ENCODE assay signal across 1 cellular context in genomic region chr17:79732804-79733691, GRCh38.
TF ChIP-seq lines count a peak whose summit lies in the region.

No MANE protein-coding gene starts in this region.

TF ChIP-seq in HepG2, 621 proteins besides CTCF, POLR2A, EP300 and RAD21 (continued from another document and continues in another):
- peak; percentile 46; the same call in 1 of the 2 replicates for TF ChIP-seq ZBED4 (CRISPR knock-in tag; IDR thresholded peaks at IDR 0.05; ENCODE audit: borderline replicate concordance)
- TF ChIP-seq BORCS8-MEF2B (CRISPR knock-in tag; IDR thresholded peaks at IDR 0.05): peak; percentile 58
- no peak for TF ChIP-seq HINFP (CRISPR knock-in tag; IDR thresholded peaks at IDR 0.05; ENCODE audit: low read depth)
- peak; percentile 58; the same call in 1 of the 2 replicates for TF ChIP-seq SOX5 (CRISPR knock-in tag; IDR thresholded peaks at IDR 0.05; ENCODE audit: borderline replicate concordance)
- no peak for TF ChIP-seq ZNF431 (CRISPR knock-in tag; IDR thresholded peaks at IDR 0.05; ENCODE audit: borderline replicate concordance, low read depth)
- no peak for TF ChIP-seq ONECUT2 (CRISPR knock-in tag; IDR thresholded peaks at IDR 0.05)
- TF ChIP-seq HDAC1 (CRISPR knock-in tag; IDR thresholded peaks at IDR 0.05): peak; percentile 74
- TF ChIP-seq HMG20A (CRISPR knock-in tag; IDR thresholded peaks at IDR 0.05; ENCODE audit: borderline replicate concordance): no peak; the same call in 1 of the 2 replicates
- TF ChIP-seq ZBTB39 (CRISPR knock-in tag; IDR thresholded peaks at IDR 0.05): no peak
- TF ChIP-seq TFDP1 (CRISPR knock-in tag; IDR thresholded peaks at IDR 0.05; ENCODE audit: borderline replicate concordance): peak; percentile 62; the same call in 1 of the 2 replicates
- no peak for TF ChIP-seq ZNF256 (CRISPR knock-in tag; conservative IDR thresholded peaks at IDR 0.05)
- peak; percentile 47; the same call in 1 of the 2 replicates for TF ChIP-seq TGIF2 (CRISPR knock-in tag; IDR thresholded peaks at IDR 0.05)
- TF ChIP-seq ZNF747 (CRISPR knock-in tag; IDR thresholded peaks at IDR 0.05; ENCODE audit: borderline replicate concordance): 0 out of 2 replicates have a peak, but pooled peaks have one; percentile 53
- 0 out of 2 replicates have a peak, but pooled peaks have one; percentile 69 for TF ChIP-seq ZNF205 (CRISPR knock-in tag; IDR thresholded peaks at IDR 0.05)
- TF ChIP-seq PCBP1 (IDR thresholded peaks at IDR 0.05; ENCODE audit: borderline replicate concordance, low read depth, low read length): no peak
- 0 out of 2 replicates have a peak, but pooled peaks have one; percentile 66 for TF ChIP-seq KDM3A (CRISPR knock-in tag; IDR thresholded peaks at IDR 0.05; ENCODE audit: low read depth)
- no peak for TF ChIP-seq TRAFD1 (CRISPR knock-in tag; IDR thresholded peaks at IDR 0.05; ENCODE audit: borderline replicate concordance)
- no peak for TF ChIP-seq ZNF615 (CRISPR knock-in tag; IDR thresholded peaks at IDR 0.05; ENCODE audit: borderline replicate concordance)
- no peak for TF ChIP-seq E2F5 (CRISPR knock-in tag; conservative IDR thresholded peaks at IDR 0.05)
- no peak for TF ChIP-seq ZNF557 (CRISPR knock-in tag; IDR thresholded peaks at IDR 0.05)
- no peak for TF ChIP-seq HBP1 (CRISPR knock-in tag; IDR thresholded peaks at IDR 0.05; ENCODE audit: low read depth)
- TF ChIP-seq HNF1A (IDR thresholded peaks at IDR 0.05; ENCODE audit: low read depth): no peak
- TF ChIP-seq HNF1A (CRISPR knock-in tag; IDR thresholded peaks at IDR 0.05; ENCODE audit: borderline replicate concordance): no peak
- TF ChIP-seq ATF3 (CRISPR knock-in tag; IDR thresholded peaks at IDR 0.05): no peak
- TF ChIP-seq MLXIP (CRISPR knock-in tag; IDR thresholded peaks at IDR 0.05; ENCODE audit: borderline replicate concordance): no peak
- 0 out of 2 replicates have a peak, but pooled peaks have one; percentile 41 for TF ChIP-seq ZNF784 (CRISPR knock-in tag; IDR thresholded peaks at IDR 0.05; ENCODE audit: borderline replicate concordance)
- TF ChIP-seq SRSF9 (IDR thresholded peaks at IDR 0.05; ENCODE audit: borderline replicate concordance, insufficient read depth, low read depth, low read length, poor library complexity, severe bottlenecking): no peak
- TF ChIP-seq HES4 (CRISPR knock-in tag; IDR thresholded peaks at IDR 0.05; ENCODE audit: borderline replicate concordance): 0 out of 2 replicates have a peak, but pooled peaks have one; percentile 65
- no peak for TF ChIP-seq PTBP1 (IDR thresholded peaks at IDR 0.05; ENCODE audit: low read depth, low read length, poor library complexity, severe bottlenecking)
- no peak for TF ChIP-seq ZFP36 (IDR thresholded peaks at IDR 0.05; ENCODE audit: borderline replicate concordance, low read depth, low read length, partially characterized antibody)
- TF ChIP-seq ZNF781 (CRISPR knock-in tag; IDR thresholded peaks at IDR 0.05; ENCODE audit: borderline replicate concordance, not compliant biosample characterization): peak; percentile 17
- TF ChIP-seq THYN1 (CRISPR knock-in tag; IDR thresholded peaks at IDR 0.05; ENCODE audit: borderline replicate concordance, low read depth): no peak
- TF ChIP-seq TBL1XR1 (IDR thresholded peaks at IDR 0.05; ENCODE audit: borderline replicate concordance, low read length, partially characterized antibody): peak; percentile 12
